In genomic region chr4:124432500-124432899, GRCh38 we compare ENCODE assay signal across 18 cellular contexts.
DNase-seq lines count a peak whose midpoint lies in the region; ATAC-seq, FAIRE-seq and TF ChIP-seq lines count a peak whose summit lies in the region.
"Had no signal": no experiment of that assay in that cellular context is flagged by ENCODE, and none has a peak within 500 bp of the region (broad histone marks: within the 10 kb centered on the region; RNA-seq: fewer than 3 reads in every experiment).

No MANE protein-coding gene starts in this region.

- DNase-seq in A549 (ENCODE audit: low read depth in 1 of 2, low spot score in 1 of 2): peak in 1 of 2 experiments; percentile 73
- peak; percentile 57 for DNase-seq in LHCN-M2 (ENCODE audit: low read depth)
- DNase-seq in choroid plexus epithelial cell (ENCODE audit: low read depth): peak; percentile 70
- DNase-seq in left colon: no peak
- no peak for DNase-seq in Right ventricle myocardium inferior (ENCODE audit: missing footprints)
- DNase-seq in sciatic nerve (ENCODE audit: low spot score): no peak
- no peak for DNase-seq in activated T-cell treated with anti-CD3 and anti-CD28 coated beads, Interleukin-2, amount 50 U/mL, for 1 hour
- DNase-seq: activated CD4-positive, alpha-beta T cell treated with anti-CD3 and anti-CD28 coated beads for 1 hour; cerebellar nuclear complex; hypothalamus; left ventricle myocardium inferior; naive thymus-derived CD4-positive, alpha-beta T cell; NCI-H1105; thyroid gland had no signal

- ATAC-seq in A549 (peak; percentile 51 to 67; a peak in 5 of 6 replicates), left colon (peak; percentile 75), GM19351 (IDR thresholded peaks at IDR 0.05; ENCODE audit: unreplicated experiment) (no peak), Right ventricle myocardium inferior (no peak), sciatic nerve (no peak)
- ATAC-seq: activated naive CD4-positive, alpha-beta T cell treated with anti-CD3 and anti-CD28 coated beads, Interleukin-2, amount 50 U/mL, for 72 hours; naive thymus-derived CD4-positive, alpha-beta T cell had no signal

- peak in 1 of 2 experiments; percentile 47; a peak in 1 of 5 replicates for TF ChIP-seq EP300 in A549 (IDR thresholded peaks at IDR 0.05)

- intact Hi-C loops in left colon (cut with DNase I, micrococcal nuclease): no loop called here
- intact Hi-C loops in Right ventricle myocardium inferior (cut with DNase I): no loop called here
- intact Hi-C loops in sciatic nerve (cut with DNase I): no loop called here

- no peak for TF ChIP-seq CTCF in A549 (IDR thresholded peaks at IDR 0.05)
- TF ChIP-seq CTCF in choroid plexus epithelial cell (conservative IDR thresholded peaks at IDR 0.05; ENCODE audit: low read depth, low read length): no peak

- CTCF ChIA-PET in A549 (lab: Yijun Ruan, JAX): interaction anchor here (1.5 kb wide), 1 partner anchor 98 kb away, joined by 6 read pairs; no protein-coding TSS in a partner anchor

- POLR2A ChIA-PET in A549 (lab: Yijun Ruan, JAX): no interaction called here

- peak overlapping the region; percentile 85 for H3K27ac ChIP-seq in A549
- H3K27ac ChIP-seq: esophagus muscularis mucosa, left ventricle myocardium inferior, thyroid gland had no signal

- TF ChIP-seq POLR2A in A549 (IDR thresholded peaks at IDR 0.05; ENCODE audit: low read length): no peak

- under 1% methylated on average over 4 of the region's 4 CpGs for WGBS in A549 (ENCODE audit: missing lambda C conversion rate)

- H3K4me2 ChIP-seq in A549: peak overlapping the region; percentile 65

- no peaks in the 10 kb centered on the region for H3K9me3 ChIP-seq in A549
- H3K9me3 ChIP-seq: esophagus muscularis mucosa, left ventricle myocardium inferior, thyroid gland had no signal

- no peak for FAIRE-seq in A549 (lab: Jason Lieb, UNC)
- FAIRE-seq: D721Med had no signal

- H3K4me3 ChIP-seq in A549 (no peak overlapping the region), choroid plexus epithelial cell (ENCODE audit: low read depth, low read length) (no peak overlapping the region)
- H3K4me3 ChIP-seq: esophagus muscularis mucosa, left ventricle myocardium inferior, thyroid gland had no signal

- H3K4me1 ChIP-seq in A549: peaks cover 64% of the 10 kb centered on the region
- H3K4me1 ChIP-seq: thyroid gland had no signal

- TF ChIP-seq RAD21 in A549 (conservative IDR thresholded peaks at IDR 0.05 in 1 of 2, IDR thresholded peaks at IDR 0.05 in 1 of 2): peak in 1 of 2 experiments; percentile 17; a peak in 1 of 5 replicates

TF ChIP-seq in A549, 52 proteins besides CTCF, POLR2A, EP300 and RAD21:
- TF ChIP-seq GATA3 (IDR thresholded peaks at IDR 0.05; ENCODE audit: borderline replicate concordance) (peak; percentile 67; the same call in 1 of the 2 replicates), HOXB5 (CRISPR knock-in tag; IDR thresholded peaks at IDR 0.05) (no peak), ATOH8 (CRISPR knock-in tag; IDR thresholded peaks at IDR 0.05; ENCODE audit: low read depth) (no peak), JUNB (IDR thresholded peaks at IDR 0.05) (peak; percentile 79), HDAC2 (IDR thresholded peaks at IDR 0.05) (no peak), FOSB (CRISPR knock-in tag; IDR thresholded peaks at IDR 0.05) (no peak), RNF2 (IDR thresholded peaks at IDR 0.05; ENCODE audit: borderline replicate concordance, low read depth) (no peak), FOSL2 (IDR thresholded peaks at IDR 0.05) (peak; percentile 54), FOSL2 (CRISPR knock-in tag; IDR thresholded peaks at IDR 0.05) (peak; percentile 72)

Comparison
In these comparisons a context has a peak if more than half of its experiments do, and no peak if none do; other contexts are left out.
1. ATAC-seq: peak in A549 (2 of 2) and left colon (single experiment); none in GM19351 (single experiment), Right ventricle myocardium inferior (single experiment) and sciatic nerve (single experiment).
2. DNase-seq: peak in LHCN-M2 (single experiment) and choroid plexus epithelial cell (single experiment); none in left colon (0 of 2), Right ventricle myocardium inferior (single experiment), sciatic nerve (single experiment) and activated T-cell treated with anti-CD3 and anti-CD28 coated beads, Interleukin-2, amount 50 U/mL, for 1 hour (single experiment).